ENCODE assay signal across 1 cellular context in the genomic region with DNA sequence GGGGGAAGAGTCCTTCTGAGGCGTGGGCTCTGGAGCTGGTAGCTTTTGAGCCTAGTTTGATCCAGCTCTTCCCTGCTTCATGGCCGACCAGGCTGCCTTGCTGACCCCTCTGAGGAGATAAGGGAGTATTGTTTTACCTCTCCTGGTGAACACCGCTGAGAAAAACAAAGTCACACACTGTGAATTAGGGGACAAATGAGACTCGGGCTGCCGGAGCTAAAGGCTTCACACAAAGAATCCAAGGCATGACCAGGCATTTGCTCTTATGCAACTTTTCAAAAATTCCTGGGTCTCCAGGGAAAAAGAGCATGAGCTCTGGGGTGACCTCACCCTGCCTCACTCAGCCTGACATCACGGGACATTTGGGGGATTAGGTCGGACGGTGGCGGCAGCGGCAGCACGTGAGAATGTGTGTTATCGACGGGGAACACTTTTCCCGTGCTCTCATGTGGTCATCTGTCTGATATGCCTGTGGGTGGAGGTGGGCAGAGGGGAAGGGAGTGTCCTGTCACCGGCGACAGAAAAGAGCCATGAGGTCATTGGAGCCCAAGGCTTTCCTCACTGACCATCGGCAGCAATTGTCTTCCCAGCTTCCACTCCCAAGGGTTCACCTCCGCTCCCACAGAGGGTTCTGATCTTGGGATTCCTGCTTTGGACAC.
TF ChIP-seq lines count a peak whose summit lies in the region.

No MANE protein-coding gene starts in this region.

TF ChIP-seq in H1, 55 proteins besides CTCF, POLR2A, EP300 and RAD21:
- TF ChIP-seq KDM1A (IDR thresholded peaks at IDR 0.05; ENCODE audit: borderline replicate concordance, low read length) (no peak), EZH2 (IDR thresholded peaks at IDR 0.05; ENCODE audit: low read depth, low read length, severe bottlenecking) (no peak), GABPA (IDR thresholded peaks at IDR 0.05; ENCODE audit: borderline replicate concordance, insufficient read depth, low read length) (no peak), SIN3A (conservative IDR thresholded peaks at IDR 0.05 in 1 of 2, IDR thresholded peaks at IDR 0.05 in 1 of 2; ENCODE audit: low read depth in 1 of 2, low read length in 2 of 2) (no peak), SAP30 (IDR thresholded peaks at IDR 0.05; ENCODE audit: insufficient read depth, insufficient replicate concordance, low read length) (no peak), FOSL1 (IDR thresholded peaks at IDR 0.05; ENCODE audit: insufficient read depth, low read depth, low read length) (no peak), PHF8 (conservative IDR thresholded peaks at IDR 0.05; ENCODE audit: low read depth, low read length) (no peak), RFX5 (IDR thresholded peaks at IDR 0.05; ENCODE audit: borderline replicate concordance, low read depth, low read length) (no peak), SIX5 (IDR thresholded peaks at IDR 0.05; ENCODE audit: low read depth, low read length) (no peak), RXRA (IDR thresholded peaks at IDR 0.05; ENCODE audit: insufficient read depth, low read depth, low read length) (no peak), HDAC2 (IDR thresholded peaks at IDR 0.05; ENCODE audit: borderline replicate concordance in 1 of 2, low read depth in 2 of 2, low read length in 2 of 2) (no peak), BCL11A (IDR thresholded peaks at IDR 0.05; ENCODE audit: low read depth in 2 of 2, low read length in 2 of 2) (no peak)
- TF ChIP-seq, protein P1, sequence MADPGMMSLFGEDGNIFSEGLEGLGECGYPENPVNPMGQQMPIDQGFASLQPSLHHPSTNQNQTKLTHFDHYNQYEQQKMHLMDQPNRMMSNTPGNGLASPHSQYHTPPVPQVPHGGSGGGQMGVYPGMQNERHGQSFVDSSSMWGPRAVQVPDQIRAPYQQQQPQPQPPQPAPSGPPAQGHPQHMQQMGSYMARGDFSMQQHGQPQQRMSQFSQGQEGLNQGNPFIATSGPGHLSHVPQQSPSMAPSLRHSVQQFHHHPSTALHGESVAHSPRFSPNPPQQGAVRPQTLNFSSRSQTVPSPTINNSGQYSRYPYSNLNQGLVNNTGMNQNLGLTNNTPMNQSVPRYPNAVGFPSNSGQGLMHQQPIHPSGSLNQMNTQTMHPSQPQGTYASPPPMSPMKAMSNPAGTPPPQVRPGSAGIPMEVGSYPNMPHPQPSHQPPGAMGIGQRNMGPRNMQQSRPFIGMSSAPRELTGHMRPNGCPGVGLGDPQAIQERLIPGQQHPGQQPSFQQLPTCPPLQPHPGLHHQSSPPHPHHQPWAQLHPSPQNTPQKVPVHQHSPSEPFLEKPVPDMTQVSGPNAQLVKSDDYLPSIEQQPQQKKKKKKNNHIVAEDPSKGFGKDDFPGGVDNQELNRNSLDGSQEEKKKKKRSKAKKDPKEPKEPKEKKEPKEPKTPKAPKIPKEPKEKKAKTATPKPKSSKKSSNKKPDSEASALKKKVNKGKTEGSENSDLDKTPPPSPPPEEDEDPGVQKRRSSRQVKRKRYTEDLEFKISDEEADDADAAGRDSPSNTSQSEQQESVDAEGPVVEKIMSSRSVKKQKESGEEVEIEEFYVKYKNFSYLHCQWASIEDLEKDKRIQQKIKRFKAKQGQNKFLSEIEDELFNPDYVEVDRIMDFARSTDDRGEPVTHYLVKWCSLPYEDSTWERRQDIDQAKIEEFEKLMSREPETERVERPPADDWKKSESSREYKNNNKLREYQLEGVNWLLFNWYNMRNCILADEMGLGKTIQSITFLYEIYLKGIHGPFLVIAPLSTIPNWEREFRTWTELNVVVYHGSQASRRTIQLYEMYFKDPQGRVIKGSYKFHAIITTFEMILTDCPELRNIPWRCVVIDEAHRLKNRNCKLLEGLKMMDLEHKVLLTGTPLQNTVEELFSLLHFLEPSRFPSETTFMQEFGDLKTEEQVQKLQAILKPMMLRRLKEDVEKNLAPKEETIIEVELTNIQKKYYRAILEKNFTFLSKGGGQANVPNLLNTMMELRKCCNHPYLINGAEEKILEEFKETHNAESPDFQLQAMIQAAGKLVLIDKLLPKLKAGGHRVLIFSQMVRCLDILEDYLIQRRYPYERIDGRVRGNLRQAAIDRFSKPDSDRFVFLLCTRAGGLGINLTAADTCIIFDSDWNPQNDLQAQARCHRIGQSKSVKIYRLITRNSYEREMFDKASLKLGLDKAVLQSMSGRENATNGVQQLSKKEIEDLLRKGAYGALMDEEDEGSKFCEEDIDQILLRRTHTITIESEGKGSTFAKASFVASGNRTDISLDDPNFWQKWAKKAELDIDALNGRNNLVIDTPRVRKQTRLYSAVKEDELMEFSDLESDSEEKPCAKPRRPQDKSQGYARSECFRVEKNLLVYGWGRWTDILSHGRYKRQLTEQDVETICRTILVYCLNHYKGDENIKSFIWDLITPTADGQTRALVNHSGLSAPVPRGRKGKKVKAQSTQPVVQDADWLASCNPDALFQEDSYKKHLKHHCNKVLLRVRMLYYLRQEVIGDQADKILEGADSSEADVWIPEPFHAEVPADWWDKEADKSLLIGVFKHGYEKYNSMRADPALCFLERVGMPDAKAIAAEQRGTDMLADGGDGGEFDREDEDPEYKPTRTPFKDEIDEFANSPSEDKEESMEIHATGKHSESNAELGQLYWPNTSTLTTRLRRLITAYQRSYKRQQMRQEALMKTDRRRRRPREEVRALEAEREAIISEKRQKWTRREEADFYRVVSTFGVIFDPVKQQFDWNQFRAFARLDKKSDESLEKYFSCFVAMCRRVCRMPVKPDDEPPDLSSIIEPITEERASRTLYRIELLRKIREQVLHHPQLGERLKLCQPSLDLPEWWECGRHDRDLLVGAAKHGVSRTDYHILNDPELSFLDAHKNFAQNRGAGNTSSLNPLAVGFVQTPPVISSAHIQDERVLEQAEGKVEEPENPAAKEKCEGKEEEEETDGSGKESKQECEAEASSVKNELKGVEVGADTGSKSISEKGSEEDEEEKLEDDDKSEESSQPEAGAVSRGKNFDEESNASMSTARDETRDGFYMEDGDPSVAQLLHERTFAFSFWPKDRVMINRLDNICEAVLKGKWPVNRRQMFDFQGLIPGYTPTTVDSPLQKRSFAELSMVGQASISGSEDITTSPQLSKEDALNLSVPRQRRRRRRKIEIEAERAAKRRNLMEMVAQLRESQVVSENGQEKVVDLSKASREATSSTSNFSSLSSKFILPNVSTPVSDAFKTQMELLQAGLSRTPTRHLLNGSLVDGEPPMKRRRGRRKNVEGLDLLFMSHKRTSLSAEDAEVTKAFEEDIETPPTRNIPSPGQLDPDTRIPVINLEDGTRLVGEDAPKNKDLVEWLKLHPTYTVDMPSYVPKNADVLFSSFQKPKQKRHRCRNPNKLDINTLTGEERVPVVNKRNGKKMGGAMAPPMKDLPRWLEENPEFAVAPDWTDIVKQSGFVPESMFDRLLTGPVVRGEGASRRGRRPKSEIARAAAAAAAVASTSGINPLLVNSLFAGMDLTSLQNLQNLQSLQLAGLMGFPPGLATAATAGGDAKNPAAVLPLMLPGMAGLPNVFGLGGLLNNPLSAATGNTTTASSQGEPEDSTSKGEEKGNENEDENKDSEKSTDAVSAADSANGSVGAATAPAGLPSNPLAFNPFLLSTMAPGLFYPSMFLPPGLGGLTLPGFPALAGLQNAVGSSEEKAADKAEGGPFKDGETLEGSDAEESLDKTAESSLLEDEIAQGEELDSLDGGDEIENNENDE (IDR thresholded peaks at IDR 0.05; ENCODE audit: insufficient replicate concordance, low read length), result no peak
- TF ChIP-seq, protein P2, sequence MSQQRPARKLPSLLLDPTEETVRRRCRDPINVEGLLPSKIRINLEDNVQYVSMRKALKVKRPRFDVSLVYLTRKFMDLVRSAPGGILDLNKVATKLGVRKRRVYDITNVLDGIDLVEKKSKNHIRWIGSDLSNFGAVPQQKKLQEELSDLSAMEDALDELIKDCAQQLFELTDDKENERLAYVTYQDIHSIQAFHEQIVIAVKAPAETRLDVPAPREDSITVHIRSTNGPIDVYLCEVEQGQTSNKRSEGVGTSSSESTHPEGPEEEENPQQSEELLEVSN (IDR thresholded peaks at IDR 0.05), result no peak
